28 cellular contexts compared by ENCODE assay signal in the genomic region with DNA sequence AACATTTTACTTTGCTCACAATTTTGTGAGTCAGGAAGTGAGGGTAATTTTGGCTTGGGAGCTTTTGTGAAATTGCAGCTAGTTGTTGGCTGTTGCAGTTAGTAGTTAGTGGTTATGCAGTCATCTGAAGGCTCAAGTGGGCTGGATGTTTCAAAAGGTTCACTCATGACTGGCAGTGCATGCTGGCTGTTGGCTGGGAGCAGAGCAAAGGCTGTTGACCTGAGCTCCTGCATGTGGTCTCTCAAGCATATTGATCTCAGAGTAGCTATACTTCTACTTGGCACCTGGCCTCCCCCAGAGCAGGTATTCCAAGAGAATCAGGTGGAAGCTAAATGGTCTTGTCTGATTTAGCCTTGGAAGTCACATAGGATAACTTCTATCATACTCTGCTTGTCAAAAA.
"Had no signal": no experiment of that assay in that cellular context is flagged by ENCODE, and none has a peak within 500 bp of the region (broad histone marks: within the 10 kb centered on the region; RNA-seq: fewer than 3 reads in every experiment).

No MANE protein-coding gene starts in this region.

- H3K4me1 ChIP-seq: esophagus muscularis mucosa, foreskin keratinocyte, gastroesophageal sphincter, heart left ventricle, left ventricle myocardium inferior, lower lobe of right lung, pancreas, thyroid gland, vagina had no signal

- H2AFZ ChIP-seq: hepatocyte had no signal

- H3K79me2 ChIP-seq: hepatocyte had no signal

- H3K36me3 Mint-ChIP-seq: natural killer cell had no signal

- H3K27me3 Mint-ChIP-seq: stimulated activated naive CD8-positive, alpha-beta T cell treated with anti-CD3 and anti-CD28 coated beads, Interleukin-15, amount 100 ng/mL, for 72 hours had no signal

- H3K4me3 Mint-ChIP-seq: natural killer cell; neural crest cell; stimulated activated naive CD8-positive, alpha-beta T cell treated with anti-CD3 and anti-CD28 coated beads, Interleukin-15, amount 100 ng/mL, for 72 hours had no signal

- H3K4me2 ChIP-seq: hepatocyte, smooth muscle cell had no signal

- ATAC-seq: foreskin keratinocyte; gastroesophageal sphincter; heart left ventricle; left cardiac atrium; lower lobe of right lung; natural killer cell; pancreas; sciatic nerve; stimulated activated naive CD8-positive, alpha-beta T cell treated with anti-CD3 and anti-CD28 coated beads, Interleukin-15, amount 100 ng/mL, for 72 hours had no signal

- H3K9me3 Mint-ChIP-seq: natural killer cell; neural crest cell; stimulated activated naive CD8-positive, alpha-beta T cell treated with anti-CD3 and anti-CD28 coated beads, Interleukin-15, amount 100 ng/mL, for 72 hours had no signal

- H3K27ac Mint-ChIP-seq: natural killer cell; stimulated activated naive CD8-positive, alpha-beta T cell treated with anti-CD3 and anti-CD28 coated beads, Interleukin-15, amount 100 ng/mL, for 72 hours had no signal

- H3K9me3 ChIP-seq: esophagus muscularis mucosa, heart left ventricle, left ventricle myocardium inferior, lower lobe of right lung, neutrophil, pancreas, thyroid gland, vagina had no signal

- H3K27ac ChIP-seq: coronary artery, esophagus muscularis mucosa, foreskin keratinocyte, gastroesophageal sphincter, heart left ventricle, hepatocyte, left ventricle myocardium inferior, lower lobe of right lung, neutrophil, pancreas, thyroid gland, vagina had no signal

- H3K27me3 ChIP-seq: esophagus muscularis mucosa, foreskin keratinocyte, gastroesophageal sphincter, heart left ventricle, hepatocyte, neutrophil, pancreas, thyroid gland, vagina had no signal

- H3K4me3 ChIP-seq: coronary artery, esophagus muscularis mucosa, gastroesophageal sphincter, heart left ventricle, hepatocyte, left ventricle myocardium inferior, lower lobe of right lung, pancreas, smooth muscle cell, thyroid gland, vagina had no signal

- FAIRE-seq: endothelial cell of umbilical vein, kidney, pancreas had no signal

- DNase-seq: dermis blood vessel endothelial cell; effector memory CD4-positive, alpha-beta T cell; foreskin keratinocyte; heart left ventricle; kidney; left cardiac atrium; left ventricle myocardium inferior; lower lobe of right lung; natural killer cell; pancreas; stimulated activated CD4-positive, alpha-beta T cell treated with anti-CD3 and anti-CD28 coated beads, Interleukin-12 subunit alpha, Interleukin-12 subunit beta, amount 100 ng/mL, for 4 hours; stimulated activated CD4-positive, alpha-beta T cell treated with anti-CD3 and anti-CD28 coated beads, Interleukin-1b, Interleukin-23, amount 100 ng/mL, for 48 hours; stimulated activated CD4-positive, alpha-beta T cell treated with anti-CD3 and anti-CD28 coated beads, Interleukin-4, amount 100 ng/mL, for 1 hour; stimulated activated CD8-positive, alpha-beta memory T cell treated with anti-CD3 and anti-CD28 coated beads, Interleukin-4, amount 100 ng/mL, for 48 hours; stimulated activated naive CD4-positive, alpha-beta T cell; stimulated activated naive CD8-positive, alpha-beta T cell treated with anti-CD3 and anti-CD28 coated beads, Interleukin-15, amount 100 ng/mL, for 72 hours; thyroid gland; trophoblast cell had no signal

- H3K36me3 ChIP-seq: esophagus muscularis mucosa, gastroesophageal sphincter, heart left ventricle, left ventricle myocardium inferior, lower lobe of right lung, neutrophil, pancreas, thyroid gland, vagina had no signal

- H3K4me1 Mint-ChIP-seq: natural killer cell; stimulated activated naive CD8-positive, alpha-beta T cell treated with anti-CD3 and anti-CD28 coated beads, Interleukin-15, amount 100 ng/mL, for 72 hours had no signal
